25 cellular contexts compared by ENCODE assay signal in genomic region chr7:81070956-81071355, GRCh38.
"Had no signal": no experiment of that assay in that cellular context is flagged by ENCODE, and none has a peak within 500 bp of the region (broad histone marks: within the 10 kb centered on the region; RNA-seq: fewer than 3 reads in every experiment).

No MANE protein-coding gene starts in this region.

- H3K4me1 ChIP-seq: gastrocnemius medialis, heart left ventricle, left ventricle myocardium inferior, lower lobe of right lung had no signal

- DNase-seq: effector CD8-positive, alpha-beta T cell; effector memory CD8-positive, alpha-beta T cell; endodermal cell; erythroblast; esophagus squamous epithelium; foreskin fibroblast; foreskin melanocyte; gastrocnemius medialis; hypothalamus; immature natural killer cell; islet precursor cell; kidney; kidney glomerular epithelial cell; left colon; left ventricle myocardium inferior; lower lobe of right lung; mesendoderm; midbrain; naive thymus-derived CD4-positive, alpha-beta T cell had no signal

- H3K27me3 ChIP-seq: esophagus squamous epithelium, gastrocnemius medialis, heart left ventricle, hepatocyte had no signal

- H3K4me2 ChIP-seq: hepatocyte had no signal

- H3K36me3 ChIP-seq: esophagus squamous epithelium, gastrocnemius medialis, heart left ventricle, left ventricle myocardium inferior, lower lobe of right lung had no signal

- ATAC-seq: effector memory CD8-positive, alpha-beta T cell; esophagus mucosa; gastrocnemius medialis; heart left ventricle; left colon; left lobe of liver; lower lobe of right lung; naive thymus-derived CD4-positive, alpha-beta T cell had no signal

- H3K9me3 ChIP-seq: esophagus squamous epithelium, gastrocnemius medialis, left ventricle myocardium inferior, lower lobe of right lung had no signal

- H3K4me3 ChIP-seq: coronary artery, esophagus squamous epithelium, gastrocnemius medialis, heart left ventricle, hepatocyte, left ventricle myocardium inferior, lower lobe of right lung had no signal

- H2AFZ ChIP-seq: hepatocyte had no signal

- H3K27ac ChIP-seq: coronary artery, epithelial cell of prostate, esophagus squamous epithelium, gastrocnemius medialis, heart left ventricle, hepatocyte, left ventricle myocardium inferior, lower lobe of right lung had no signal
